In genomic region chr11:33514079-33514690, GRCh38 we compare ENCODE assay signal across 30 cellular contexts.
"Had no signal": no experiment of that assay in that cellular context is flagged by ENCODE, and none has a peak within 500 bp of the region (broad histone marks: within the 10 kb centered on the region; RNA-seq: fewer than 3 reads in every experiment).

No MANE protein-coding gene starts in this region.

- H3K4me1 Mint-ChIP-seq: activated CD4-positive, alpha-beta T cell treated with anti-CD3 and anti-CD28 coated beads, Interleukin-2, amount 10 ng/mL, durations not matched to agents 7 days and 5 days; T-cell had no signal

- H3K9me3 ChIP-seq: SJCRH30 had no signal

- DNase-seq: activated CD4-positive, alpha-beta memory T cell treated with anti-CD3 and anti-CD28 coated beads for 36 hours; activated CD4-positive, alpha-beta T cell treated with anti-CD3 and anti-CD28 coated beads, Interleukin-2, amount 10 ng/mL, durations not matched to agents 7 days and 5 days; activated CD4-positive, CD25-positive, alpha-beta regulatory T cell; activated CD8-positive, alpha-beta memory T cell treated with anti-CD3 and anti-CD28 coated beads for 24 hours; activated effector memory CD4-positive, alpha-beta T cell treated with anti-CD3 and anti-CD28 coated beads, Interleukin-2, amount 50 U/mL, for 16 hours; activated naive CD4-positive, alpha-beta T cell treated with Interleukin-2 at 50 U/mL for 16 hours; activated T-cell treated with anti-CD3 and anti-CD28 coated beads, Interleukin-2, amount 50 U/mL, for 4 hours; amygdala; NCI-H1048; NCI-H1930; NCI-H2171; NCI-H2227 treated with DMSO at 0.1 percent for 48 hours; NCI-H446 treated with DMSO at 0.1 percent for 48 hours; NCI-H524 treated with DMSO at 0.1 percent for 48 hours; NCI-H774; OCI-M1; Right ventricle myocardium superior; SJCRH30; T-cell; T-helper 2 cell; T1000 had no signal

- H3K36me3 Mint-ChIP-seq: activated CD4-positive, alpha-beta memory T cell treated with anti-CD3 and anti-CD28 coated beads for 36 hours; activated naive CD8-positive, alpha-beta T cell; T-cell had no signal

- FAIRE-seq: astrocyte, colon, TTC549 had no signal

- H3K27ac ChIP-seq: cardiac muscle cell, RWPE1, SJCRH30, VCaP had no signal

- H3K4me3 Mint-ChIP-seq: activated CD4-positive, alpha-beta memory T cell treated with anti-CD3 and anti-CD28 coated beads for 36 hours; activated CD4-positive, alpha-beta T cell treated with anti-CD3 and anti-CD28 coated beads, Interleukin-2, amount 10 ng/mL, durations not matched to agents 7 days and 5 days; activated naive CD8-positive, alpha-beta T cell; activated T-cell treated with anti-CD3 and anti-CD28 coated beads, Interleukin-2, amount 50 U/mL, for 4 hours; brain; T-cell had no signal

- H3K27me3 Mint-ChIP-seq: brain had no signal

- H3K4me1 ChIP-seq: SJCRH30 had no signal

- H3K27me3 ChIP-seq: cardiac muscle cell, SJCRH30 had no signal

- H3K27ac Mint-ChIP-seq: activated CD4-positive, alpha-beta memory T cell treated with anti-CD3 and anti-CD28 coated beads for 36 hours; activated CD4-positive, alpha-beta T cell treated with anti-CD3 and anti-CD28 coated beads, Interleukin-2, amount 10 ng/mL, durations not matched to agents 7 days and 5 days; activated naive CD8-positive, alpha-beta T cell; T-cell had no signal

- H3K36me3 ChIP-seq: cardiac muscle cell, SJCRH30 had no signal

- H3K4me3 ChIP-seq: cardiac muscle cell, SJCRH30 had no signal

- H3K9me3 Mint-ChIP-seq: activated CD4-positive, alpha-beta memory T cell treated with anti-CD3 and anti-CD28 coated beads for 36 hours; activated CD4-positive, alpha-beta T cell treated with anti-CD3 and anti-CD28 coated beads, Interleukin-2, amount 10 ng/mL, durations not matched to agents 7 days and 5 days; activated T-cell treated with anti-CD3 and anti-CD28 coated beads, Interleukin-2, amount 50 U/mL, for 4 hours; brain; T-cell had no signal

- ATAC-seq: activated T-cell treated with anti-CD3 and anti-CD28 coated beads, Interleukin-2, amount 50 U/mL, for 4 hours; Panc1; T-cell had no signal
